ENCODE assay signal across 13 cellular contexts in genomic region chr13:40352807-40353562, GRCh38.
A peak's percentile ranks its signal among the peaks of the same experiment; 100 is the strongest.
DNase-seq lines count a peak whose midpoint lies in the region; ATAC-seq and TF ChIP-seq lines count a peak whose summit lies in the region.
"Had no signal": no experiment of that assay in that cellular context is flagged by ENCODE, and none has a peak within 500 bp of the region (broad histone marks: within the 10 kb centered on the region; RNA-seq: fewer than 3 reads in every experiment).

No MANE protein-coding gene starts in this region.

- intact Hi-C loops in sigmoid colon (cut with DNase I) = no loop called here

- H3K9me3 ChIP-seq in HEK293 (ENCODE audit: control insufficient read depth, insufficient read depth, low read depth, low read length) = no peaks in the 10 kb centered on the region
- H3K9me3 ChIP-seq in right atrium auricular region = no peaks in the 10 kb centered on the region
- H3K9me3 ChIP-seq in sigmoid colon = no peaks in the 10 kb centered on the region

- H3K4me3 ChIP-seq in HEK293 (ENCODE audit: low read depth, low read length) (no peak overlapping the region), right atrium auricular region (no peak overlapping the region), sigmoid colon (no peak overlapping the region)

- peaks cover 6% of the 10 kb centered on the region for H3K27me3 Mint-ChIP-seq in brain
- H3K27me3 Mint-ChIP-seq: activated B cell treated with CpG ODN at 0.5 μM for 24 hours had no signal

- H3K27me3 ChIP-seq in right atrium auricular region (no peaks in the 10 kb centered on the region), sigmoid colon (no peaks in the 10 kb centered on the region)

- DNase-seq in right atrium auricular region (ENCODE audit: low spot score) = peak; percentile 60
- DNase-seq in sigmoid colon = peak; percentile 74
- DNase-seq in AG08395 (ENCODE audit: low spot score) = no peak
- no peak for DNase-seq in stimulated activated naive CD4-positive, alpha-beta T cell (lab: John Stamatoyannopoulos, UW)
- DNase-seq: activated B cell treated with CpG ODN at 0.5 μM for 24 hours; activated T-cell treated with anti-CD3 and anti-CD28 coated beads, Interleukin-2, amount 50 U/mL, for 4 hours; AML-193; NCI-H1436; NK-92 treated with Interleukin-12 subunit alpha and Interleukin-12 subunit beta, amount 100 ng/mL, for 24 hours had no signal

- TF ChIP-seq EP300 in sigmoid colon (IDR thresholded peaks at IDR 0.05) = no peak

- no peaks in the 10 kb centered on the region for H3K36me3 Mint-ChIP-seq in brain

- CTCF ChIA-PET in HEK293 (lab: Yijun Ruan, JAX) = no interaction called here

- H3K27ac ChIP-seq in HEK293 (ENCODE audit: extremely low read depth, low read depth, low read length) (no peak overlapping the region), right atrium auricular region (peak overlapping the region; percentile 62 to 67), sigmoid colon (peak overlapping the region; percentile 38 to 80 (median 63))

- H3K27ac Mint-ChIP-seq in brain = peak overlapping the region in 4 of 5 experiments; percentile 3 to 81 (median 43)
- H3K27ac Mint-ChIP-seq: activated B cell treated with CpG ODN at 0.5 μM for 24 hours had no signal

- no peak for TF ChIP-seq POLR2A in sigmoid colon (IDR thresholded peaks at IDR 0.05)

- H3K4me1 Mint-ChIP-seq in brain = peaks cover 47% of the 10 kb centered on the region
- H3K4me1 Mint-ChIP-seq: activated B cell treated with CpG ODN at 0.5 μM for 24 hours had no signal

- WGBS in sigmoid colon, 2 donors = 77 to 88% methylated on average over 6 of the region's 6 CpGs

- H3K4me3 Mint-ChIP-seq in brain = peak overlapping the region in 4 of 5 experiments; percentile 5 to 69 (median 14)
- H3K4me3 Mint-ChIP-seq: activated B cell treated with CpG ODN at 0.5 μM for 24 hours; activated T-cell treated with anti-CD3 and anti-CD28 coated beads, Interleukin-2, amount 50 U/mL, for 4 hours had no signal

- H3K4me1 ChIP-seq in HEK293 (ENCODE audit: control insufficient read depth, insufficient read depth, low read length) (no peaks in the 10 kb centered on the region), right atrium auricular region (peaks cover 0 to 22% of the 10 kb centered on the region in 2 donors), sigmoid colon (peaks cover 0 to 34% (median 33%) of the 10 kb centered on the region in 4 donors)

- H3K9me3 Mint-ChIP-seq in brain = peaks cover 0 to 9% (median 7%) of the 10 kb centered on the region in 5 experiments
- H3K9me3 Mint-ChIP-seq: activated B cell treated with CpG ODN at 0.5 μM for 24 hours; activated T-cell treated with anti-CD3 and anti-CD28 coated beads, Interleukin-2, amount 50 U/mL, for 4 hours had no signal

- POLR2A ChIA-PET in HEK293 (lab: Yijun Ruan, JAX) = no interaction called here

- H3K36me3 ChIP-seq in HEK293 (ENCODE audit: control insufficient read depth in 2 of 2, insufficient read depth in 1 of 2, low read length in 2 of 2) (no peaks in the 10 kb centered on the region), right atrium auricular region (no peaks in the 10 kb centered on the region), sigmoid colon (no peaks in the 10 kb centered on the region)

- no peak for ATAC-seq in HG02884 (IDR thresholded peaks at IDR 0.05; ENCODE audit: unreplicated experiment)
- no peak for ATAC-seq in HG03280 (IDR thresholded peaks at IDR 0.05; ENCODE audit: unreplicated experiment)
- ATAC-seq: activated T-cell treated with anti-CD3 and anti-CD28 coated beads, Interleukin-2, amount 50 U/mL, for 4 hours had no signal

- TF ChIP-seq CTCF in HEK293 (tag by site-specific recombination; IDR thresholded peaks at IDR 0.05) (no peak), brain (conservative IDR thresholded peaks at IDR 0.05) (no peak), right atrium auricular region (IDR thresholded peaks at IDR 0.05) (no peak), sigmoid colon (IDR thresholded peaks at IDR 0.05) (no peak)

TF ChIP-seq in HEK293, 187 proteins besides CTCF, POLR2A, EP300 and RAD21:
- TF ChIP-seq EGR2 (tag by site-specific recombination; IDR thresholded peaks at IDR 0.05; ENCODE audit: low read depth) = no peak
- no peak for TF ChIP-seq ZBTB17 (tag by site-specific recombination; IDR thresholded peaks at IDR 0.05)
- peak; percentile 44; the same call in 1 of the 2 replicates for TF ChIP-seq ZNF660 (tag by site-specific recombination; IDR thresholded peaks at IDR 0.05)
- TF ChIP-seq GLI4 (tag by site-specific recombination; IDR thresholded peaks at IDR 0.05) = no peak
- TF ChIP-seq ZNF302 (tag by site-specific recombination; IDR thresholded peaks at IDR 0.05; ENCODE audit: low read depth) = no peak
- no peak for TF ChIP-seq ZNF449 (tag by site-specific recombination; IDR thresholded peaks at IDR 0.05)
- peak; percentile 29; the same call in 1 of the 2 replicates for TF ChIP-seq SCRT2 (tag by site-specific recombination; IDR thresholded peaks at IDR 0.05)

Comparison
In these comparisons a context has a peak if more than half of its experiments do, and no peak if none do; other contexts are left out.
1. DNase-seq: peak in right atrium auricular region (single experiment) and sigmoid colon (single experiment); none in AG08395 (single experiment) and stimulated activated naive CD4-positive, alpha-beta T cell (0 of 6).